In the genomic region with DNA sequence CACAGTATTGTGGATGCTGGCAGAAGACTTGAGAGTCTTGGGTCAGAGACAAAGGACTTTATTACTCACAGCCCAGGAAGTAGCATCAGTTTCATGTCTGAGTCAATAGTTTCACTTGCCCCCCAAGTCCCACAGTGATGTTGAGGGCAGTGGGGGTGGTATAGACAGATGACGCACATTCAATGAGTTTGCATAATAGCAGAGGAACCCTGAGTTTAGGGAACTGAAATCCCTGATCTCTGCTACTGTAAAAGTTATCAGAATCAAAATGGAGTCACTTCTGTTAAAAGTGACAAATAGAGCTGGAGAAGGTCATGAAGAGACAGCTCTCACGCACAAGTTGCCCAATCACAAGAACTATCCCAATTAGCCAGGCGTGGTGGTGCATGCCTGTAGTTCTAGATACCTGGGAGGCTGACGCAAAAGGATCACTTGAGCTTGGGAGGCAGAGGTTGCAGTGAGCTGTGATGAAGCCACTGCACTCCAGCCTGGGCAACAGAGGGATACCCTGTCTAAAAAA, we compare ENCODE assay signal across 11 cellular contexts. TPM values are rescaled to one million over a fixed set of nuclear protein-coding genes. Genes with fewer than 3 reads are reported as not detected.
DNase-seq lines count a peak whose midpoint lies in the region; ATAC-seq, FAIRE-seq and TF ChIP-seq lines count a peak whose summit lies in the region.
"Had no signal": no experiment of that assay in that cellular context is flagged by ENCODE, and none has a peak within 500 bp of the region (broad histone marks: within the 10 kb centered on the region; RNA-seq: fewer than 3 reads in every experiment).

No MANE protein-coding gene starts in this region.

- TF ChIP-seq RAD21 in K562 (CRISPR knock-in tag; conservative IDR thresholded peaks at IDR 0.05 in 1 of 2, IDR thresholded peaks at IDR 0.05 in 1 of 2) = no peak

- no peak overlapping the region for H3K27ac Mint-ChIP-seq in type B pancreatic cell
- H3K27ac Mint-ChIP-seq in activated CD4-positive, alpha-beta T cell treated with anti-CD3 and anti-CD28 coated beads, Interleukin-2, amount 10 ng/mL, durations not matched to agents 7 days and 5 days = no peak overlapping the region

- in situ Hi-C loops in K562 (cut with MboI) = no loop called here

- POLR2A ChIA-PET in K562 (lab: Yijun Ruan, JAX) = interaction anchor here (0.6 kb wide), 1 partner anchor 56 kb away, joined by 3 read pairs; no protein-coding TSS in a partner anchor
- POLR2A ChIA-PET in activated CD4-positive, alpha-beta T cell treated with anti-CD3 and anti-CD28 coated beads, Interleukin-2, amount 10 ng/mL, durations not matched to agents 7 days and 5 days (lab: Charles Lee) = no interaction called here

- WGBS in K562 (ENCODE audit: insufficient coverage, low coverage, missing lambda C conversion rate) = 3% methylated on average over 4 of the region's 4 CpGs
- WGBS in testis, 2 donors = 91 to 96% methylated on average over 4 of the region's 4 CpGs

- FAIRE-seq in K562 (lab: Jason Lieb, UNC) = no peak
- FAIRE-seq: G401.6 had no signal

- no peak overlapping the region for H3K4me3 Mint-ChIP-seq in type B pancreatic cell
- no peak overlapping the region for H3K4me3 Mint-ChIP-seq in activated CD4-positive, alpha-beta T cell treated with anti-CD3 and anti-CD28 coated beads, Interleukin-2, amount 10 ng/mL, durations not matched to agents 7 days and 5 days

- CTCF ChIA-PET in K562 (lab: Yijun Ruan, JAX; ENCODE audit: low intra/inter-chr PET ratio) = no interaction called here
- CTCF ChIA-PET in activated CD4-positive, alpha-beta T cell treated with anti-CD3 and anti-CD28 coated beads, Interleukin-2, amount 10 ng/mL, durations not matched to agents 7 days and 5 days (lab: Charles Lee) = interaction anchor here (2.7 kb wide), 1 partner anchor 12 kb away, joined by 13 read pairs; a partner anchor contains a TSS

- no peak overlapping the region for H3K4me2 ChIP-seq in K562 (ENCODE audit: insufficient read depth, low read length)

- DNase-seq in stimulated activated naive CD4-positive, alpha-beta T cell treated with Interleukin-2 at 50 U/mL for 16 hours (lab: John Stamatoyannopoulos, UW) = peak; percentile 33
- DNase-seq in stimulated activated naive CD4-positive, alpha-beta T cell (lab: John Stamatoyannopoulos, UW) = no peak
- peak in 1 of 4 experiments; percentile 17 for DNase-seq in K562 (ENCODE audit: extremely low read depth in 1 of 4, low spot score in 3 of 4)
- no peak for DNase-seq in upper lobe of right lung
- DNase-seq in testis = no peak
- no peak for DNase-seq in type B pancreatic cell (ENCODE audit: extremely low spot score, unreplicated experiment)
- DNase-seq in activated CD4-positive, alpha-beta T cell treated with anti-CD3 and anti-CD28 coated beads, Interleukin-2, amount 10 ng/mL, durations not matched to agents 7 days and 5 days = no peak

- H3K4me1 Mint-ChIP-seq in type B pancreatic cell (ENCODE audit: unreplicated experiment) = no peaks in the 10 kb centered on the region
- peaks cover 2% of the 10 kb centered on the region for H3K4me1 Mint-ChIP-seq in activated CD4-positive, alpha-beta T cell treated with anti-CD3 and anti-CD28 coated beads, Interleukin-2, amount 10 ng/mL, durations not matched to agents 7 days and 5 days

- no peak overlapping the region for H2AFZ ChIP-seq in K562 (ENCODE audit: low read depth, low read length)

- no peaks in the 10 kb centered on the region for H3K79me2 ChIP-seq in K562 (ENCODE audit: control insufficient read depth, insufficient read depth, low read length)

- TF ChIP-seq EP300 in K562 (IDR thresholded peaks at IDR 0.05; ENCODE audit: low read length) = no peak

- H3K9ac ChIP-seq in K562 (ENCODE audit: insufficient read depth in 1 of 2, low read depth in 2 of 2, low read length in 2 of 2) = no peak overlapping the region

- peaks cover 23 to 25% of the 10 kb centered on the region in 2 experiments for H3K27me3 ChIP-seq in K562 (ENCODE audit: control insufficient read depth in 2 of 2, insufficient read depth in 2 of 2, low read length in 2 of 2)
- no peaks in the 10 kb centered on the region for H3K27me3 ChIP-seq in upper lobe of right lung
- H3K27me3 ChIP-seq in testis = no peaks in the 10 kb centered on the region

- ATAC-seq in HG03159 (IDR thresholded peaks at IDR 0.05; ENCODE audit: unreplicated experiment) = peak; percentile 97
- ATAC-seq in K562 = no peak
- ATAC-seq in upper lobe of right lung = peak; percentile 81

- TF ChIP-seq POLR2A in K562 (conservative IDR thresholded peaks at IDR 0.05) = no peak
- TF ChIP-seq POLR2A in testis (IDR thresholded peaks at IDR 0.05) = no peak

- no TSS peak for BruUV-seq in K562 (replicated peaks; lab: Mats Ljungman, UMichigan)

- H3K36me3 Mint-ChIP-seq in type B pancreatic cell = no peaks in the 10 kb centered on the region
- H3K36me3 Mint-ChIP-seq in activated CD4-positive, alpha-beta T cell treated with anti-CD3 and anti-CD28 coated beads, Interleukin-2, amount 10 ng/mL, durations not matched to agents 7 days and 5 days (ENCODE audit: low read depth) = no peaks in the 10 kb centered on the region

- intact Hi-C loops in K562 (cut with micrococcal nuclease) (no loop called here), upper lobe of right lung (cut with DNase I) (no loop called here), testis (cut with DNase I; ENCODE audit: low total_unique reads) (no loop called here)

- no peaks in the 10 kb centered on the region for H4K20me1 ChIP-seq in K562 (replicated peaks; ENCODE audit: control insufficient read depth, insufficient read depth, low read length)

- H3K9me3 Mint-ChIP-seq in type B pancreatic cell = no peaks in the 10 kb centered on the region
- no peaks in the 10 kb centered on the region for H3K9me3 Mint-ChIP-seq in activated CD4-positive, alpha-beta T cell treated with anti-CD3 and anti-CD28 coated beads, Interleukin-2, amount 10 ng/mL, durations not matched to agents 7 days and 5 days

- H3K36me3 ChIP-seq in K562 (ENCODE audit: control insufficient read depth, insufficient read depth, low read length) (no peaks in the 10 kb centered on the region), upper lobe of right lung (no peaks in the 10 kb centered on the region), testis (ENCODE audit: low read depth, missing control alignments) (no peaks in the 10 kb centered on the region)

- H3K27me3 Mint-ChIP-seq in type B pancreatic cell = peaks cover 7% of the 10 kb centered on the region
- peaks cover 18% of the 10 kb centered on the region for H3K27me3 Mint-ChIP-seq in activated CD4-positive, alpha-beta T cell treated with anti-CD3 and anti-CD28 coated beads, Interleukin-2, amount 10 ng/mL, durations not matched to agents 7 days and 5 days

- H3K4me1 ChIP-seq in K562 (replicated peaks in 1 of 2; ENCODE audit: control insufficient read depth in 2 of 2, insufficient read depth in 2 of 2, low read length in 2 of 2) = no peaks in the 10 kb centered on the region
- no peaks in the 10 kb centered on the region for H3K4me1 ChIP-seq in upper lobe of right lung
- no peaks in the 10 kb centered on the region for H3K4me1 ChIP-seq in testis

- H3K9me3 ChIP-seq in K562 (replicated peaks; ENCODE audit: control insufficient read depth, insufficient read depth, low read depth, low read length) = no peaks in the 10 kb centered on the region
- no peaks in the 10 kb centered on the region for H3K9me3 ChIP-seq in upper lobe of right lung
- no peaks in the 10 kb centered on the region for H3K9me3 ChIP-seq in testis

- H3K27ac ChIP-seq in K562 (ENCODE audit: extremely low read depth, low read depth, low read length) (no peak overlapping the region), upper lobe of right lung (no peak overlapping the region), testis (no peak overlapping the region)

- no peak overlapping the region for H3K4me3 ChIP-seq in K562
- no peak overlapping the region for H3K4me3 ChIP-seq in upper lobe of right lung
- no peak overlapping the region for H3K4me3 ChIP-seq in testis

- no peaks in the 10 kb centered on the region for H3K9me1 ChIP-seq in K562 (ENCODE audit: control insufficient read depth, insufficient read depth, low read length)

- TF ChIP-seq CTCF in K562 (IDR thresholded peaks at IDR 0.05 in 2 of 3, conservative IDR thresholded peaks at IDR 0.05 in 1 of 3; ENCODE audit: insufficient read depth in 2 of 3, low read depth in 1 of 3, low read length in 3 of 3) (no peak), upper lobe of right lung (IDR thresholded peaks at IDR 0.05) (no peak), testis (IDR thresholded peaks at IDR 0.05) (no peak), type B pancreatic cell (conservative IDR thresholded peaks at IDR 0.05) (no peak)

RNA-seq across cellular contexts. Expression of a gene that starts 11.5 kb away (rescaled TPM):
- total RNA-seq in K562 (2011; cell fraction: chromatin; rRNA removed; ENCODE audit: low replicate concordance) = not detected in 2 replicates
- total RNA-seq in K562 (2011; cell fraction: nucleolus; rRNA removed) = not detected in 2 replicates
- total RNA-seq in K562 (2011; cell fraction: nucleoplasm; rRNA removed) = not detected in 2 replicates
- total RNA-seq in K562 (2014; rRNA removed) (not detected in 2 replicates), K562 (2014; rRNA removed; fragmentation: Illumina TruSeq; extraction: Trizol) (not detected in 2 replicates), K562 (2015; rRNA removed; fragmentation: Illumina TruSeq; extraction: Trizol) (not detected in 2 replicates), K562 (2021) (not detected in 2 replicates), upper lobe of right lung (not detected), testis (under 1 TPM; 0.19 to 0.31 TPM), type B pancreatic cell (ENCODE audit: low replicate concordance) (not detected in 2 replicates)
- polyA plus RNA-seq in K562 (2011; rRNA removed) (not detected in 2 replicates), K562 (2014; fragmentation: Illumina TruSeq; extraction: Trizol) (not detected in 2 replicates), K562 (2014; fragmentation: Nextera tagmentation; extraction: Ambion mirVana) (not detected), K562 (2014; rRNA removed) (not detected in 2 replicates), testis (ENCODE audit: insufficient read depth, low read depth, low replicate concordance) (not detected)
- polyA plus RNA-seq in K562 (2011; cell fraction: cytosol; rRNA removed) = not detected in 2 replicates
- not detected in 2 replicates for polyA plus RNA-seq in K562 (2011; cell fraction: nucleus; rRNA removed)
- polyA plus RNA-seq in K562 (2012) = not detected in 2 replicates
- not detected in 2 replicates for polyA minus RNA-seq in K562 (2011; rRNA and poly(A)+ RNA removed)
- not detected in 2 replicates for polyA minus RNA-seq in K562 (2011; cell fraction: cytosol; rRNA and poly(A)+ RNA removed)
- polyA minus RNA-seq in K562 (2011; cell fraction: nucleus; rRNA and poly(A)+ RNA removed) = not detected in 2 replicates
- total RNA-seq in activated CD4-positive, alpha-beta T cell treated with anti-CD3 and anti-CD28 coated beads, Interleukin-2, amount 10 ng/mL, durations not matched to agents 7 days and 5 days = not detected
- total RNA-seq: activated CD8-positive, alpha-beta memory T cell treated with anti-CD3 and anti-CD28 coated beads for 36 hours had no signal

RNA-seq across cellular contexts. Expression of a gene that starts 29.7 kb away (rescaled TPM):
- 1.2 and 2.6 TPM in 2 replicates for total RNA-seq in K562 (2011; cell fraction: chromatin; rRNA removed; ENCODE audit: low replicate concordance)
- 2.2 and 2.4 TPM in 2 replicates for total RNA-seq in K562 (2011; cell fraction: nucleolus; rRNA removed)
- total RNA-seq in K562 (2011; cell fraction: nucleoplasm; rRNA removed) = 0.81 and 1.8 TPM in 2 replicates
- total RNA-seq in K562 (2014; rRNA removed) = 0.05 and 0.53 TPM in 2 replicates
- 0.07 TPM in 1 of 2 replicates, not detected in the other for total RNA-seq in K562 (2014; rRNA removed; fragmentation: Illumina TruSeq; extraction: Trizol)
- not detected in 2 replicates for total RNA-seq in K562 (2015; rRNA removed; fragmentation: Illumina TruSeq; extraction: Trizol)
- total RNA-seq in K562 (2021) = 0.27 and 0.67 TPM in 2 replicates
- 0.35 and 1.2 TPM in 2 replicates for polyA plus RNA-seq in K562 (2011; rRNA removed)
- 0.78 and 3.1 TPM in 2 replicates for polyA plus RNA-seq in K562 (2011; cell fraction: cytosol; rRNA removed)
- 1.3 and 5.8 TPM in 2 replicates for polyA plus RNA-seq in K562 (2011; cell fraction: nucleus; rRNA removed)
- 0.22 and 0.26 TPM in 2 replicates for polyA plus RNA-seq in K562 (2012)
- 0.14 TPM in 1 of 2 replicates, not detected in the other for polyA plus RNA-seq in K562 (2014; fragmentation: Illumina TruSeq; extraction: Trizol)
- not detected for polyA plus RNA-seq in K562 (2014; fragmentation: Nextera tagmentation; extraction: Ambion mirVana)
- polyA plus RNA-seq in K562 (2014; rRNA removed) = 0.04 and 0.16 TPM in 2 replicates
- 1.1 TPM in 1 of 2 replicates, not detected in the other for polyA minus RNA-seq in K562 (2011; rRNA and poly(A)+ RNA removed)
- polyA minus RNA-seq in K562 (2011; cell fraction: cytosol; rRNA and poly(A)+ RNA removed) = 1.1 and 2.3 TPM in 2 replicates
- polyA minus RNA-seq in K562 (2011; cell fraction: nucleus; rRNA and poly(A)+ RNA removed) = 0.56 and 1.6 TPM in 2 replicates
- total RNA-seq in upper lobe of right lung = 154 TPM
- 10 to 100 TPM; 16.4 to 23.2 TPM for total RNA-seq in testis
- polyA plus RNA-seq in testis (ENCODE audit: insufficient read depth, low read depth, low replicate concordance) = 24.6 TPM
- total RNA-seq in type B pancreatic cell (ENCODE audit: low replicate concordance) = 27.2 and 30.0 TPM in 2 replicates
- not detected for total RNA-seq in activated CD4-positive, alpha-beta T cell treated with anti-CD3 and anti-CD28 coated beads, Interleukin-2, amount 10 ng/mL, durations not matched to agents 7 days and 5 days
- total RNA-seq: activated CD8-positive, alpha-beta memory T cell treated with anti-CD3 and anti-CD28 coated beads for 36 hours had no signal
- polyA plus RNA-seq: neural cell had no signal

RNA-seq across cellular contexts. Expression of a gene that starts 38.7 kb away (rescaled TPM):
- total RNA-seq in K562 (2011; cell fraction: chromatin; rRNA removed; ENCODE audit: low replicate concordance) = 15.8 and 31.8 TPM in 2 replicates
- 33.0 and 33.2 TPM in 2 replicates for total RNA-seq in K562 (2011; cell fraction: nucleolus; rRNA removed)
- total RNA-seq in K562 (2011; cell fraction: nucleoplasm; rRNA removed) = 32.8 and 35.6 TPM in 2 replicates
- total RNA-seq in K562 (2014; rRNA removed) (76.6 and 87.6 TPM in 2 replicates), K562 (2014; rRNA removed; fragmentation: Illumina TruSeq; extraction: Trizol) (39.4 and 46.0 TPM in 2 replicates), K562 (2015; rRNA removed; fragmentation: Illumina TruSeq; extraction: Trizol) (48.8 and 49.1 TPM in 2 replicates), K562 (2021) (61.0 and 61.9 TPM in 2 replicates), upper lobe of right lung (69.9 TPM), testis (100 to 1,000 TPM in 1 of 2 donors, 10 to 100 TPM in 1; 73.5 to 124 TPM), type B pancreatic cell (ENCODE audit: low replicate concordance) (45.2 and 48.3 TPM in 2 replicates)
- polyA plus RNA-seq in K562 (2011; rRNA removed) (73.7 and 104 TPM in 2 replicates), K562 (2014; fragmentation: Illumina TruSeq; extraction: Trizol) (95.5 and 97.8 TPM in 2 replicates), K562 (2014; fragmentation: Nextera tagmentation; extraction: Ambion mirVana) (10 to 100 TPM; 26.3 to 33.0 TPM), K562 (2014; rRNA removed) (78.2 and 82.5 TPM in 2 replicates), testis (ENCODE audit: insufficient read depth, low read depth, low replicate concordance) (81.4 TPM)
- polyA plus RNA-seq in K562 (2011; cell fraction: cytosol; rRNA removed) = 124 and 143 TPM in 2 replicates
- 54.6 and 59.0 TPM in 2 replicates for polyA plus RNA-seq in K562 (2011; cell fraction: nucleus; rRNA removed)
- polyA plus RNA-seq in K562 (2012) = 51.6 and 78.2 TPM in 2 replicates
- 64.1 and 71.1 TPM in 2 replicates for polyA minus RNA-seq in K562 (2011; rRNA and poly(A)+ RNA removed)
- 46.2 and 46.7 TPM in 2 replicates for polyA minus RNA-seq in K562 (2011; cell fraction: cytosol; rRNA and poly(A)+ RNA removed)
- polyA minus RNA-seq in K562 (2011; cell fraction: nucleus; rRNA and poly(A)+ RNA removed) = 14.0 and 23.8 TPM in 2 replicates
- total RNA-seq in activated CD4-positive, alpha-beta T cell treated with anti-CD3 and anti-CD28 coated beads, Interleukin-2, amount 10 ng/mL, durations not matched to agents 7 days and 5 days = 10 to 100 TPM; 50.4 to 51.6 TPM
